ENCODE assay signal across 11 cellular contexts in genomic region chr2:190477563-190478454, GRCh38. TPM values are rescaled to one million over a fixed set of nuclear protein-coding genes. Genes with fewer than 3 reads are reported as not detected.
A peak's percentile ranks its signal among the peaks of the same experiment; 100 is the strongest.
DNase-seq lines count a peak whose midpoint lies in the region; ATAC-seq, FAIRE-seq and TF ChIP-seq lines count a peak whose summit lies in the region.
"Had no signal": no experiment of that assay in that cellular context is flagged by ENCODE, and none has a peak within 500 bp of the region (broad histone marks: within the 10 kb centered on the region; RNA-seq: fewer than 3 reads in every experiment).

No MANE protein-coding gene starts in this region.

- H3K9me3 ChIP-seq in heart left ventricle: no peaks in the 10 kb centered on the region
- no peaks in the 10 kb centered on the region for H3K9me3 ChIP-seq in pancreas

- H3K9me3 Mint-ChIP-seq in activated CD4-positive, alpha-beta memory T cell treated with anti-CD3 and anti-CD28 coated beads for 36 hours: peaks cover 8% of the 10 kb centered on the region
- H3K9me3 Mint-ChIP-seq in activated CD8-positive, alpha-beta memory T cell treated with anti-CD3 and anti-CD28 coated beads, Interleukin-2, amount 10 ng/mL, durations not matched to agents 7 days and 5 days (ENCODE audit: low read depth): peaks cover 2% of the 10 kb centered on the region
- peaks cover 6% of the 10 kb centered on the region for H3K9me3 Mint-ChIP-seq in activated CD4-positive, alpha-beta memory T cell treated with anti-CD3 and anti-CD28 coated beads, Interleukin-2, amount 10 ng/mL, durations not matched to agents 7 days and 5 days

- H3K4me1 ChIP-seq in heart left ventricle (peaks cover 0 to 32% (median 9%) of the 10 kb centered on the region in 12 donors), pancreas (peaks cover 0 to 12% (median 9%) of the 10 kb centered on the region in 3 donors)

- H3K4me3 Mint-ChIP-seq in activated CD4-positive, alpha-beta memory T cell treated with anti-CD3 and anti-CD28 coated beads for 36 hours: no peak overlapping the region
- no peak overlapping the region for H3K4me3 Mint-ChIP-seq in activated CD8-positive, alpha-beta memory T cell treated with anti-CD3 and anti-CD28 coated beads, Interleukin-2, amount 10 ng/mL, durations not matched to agents 7 days and 5 days
- no peak overlapping the region for H3K4me3 Mint-ChIP-seq in activated CD4-positive, alpha-beta memory T cell treated with anti-CD3 and anti-CD28 coated beads, Interleukin-2, amount 10 ng/mL, durations not matched to agents 7 days and 5 days

- DNase-seq in DMS79 treated with DMSO at 0.1 percent for 48 hours (lab: John Stamatoyannopoulos, UW) (peak; percentile 89), SHP77 (lab: John Stamatoyannopoulos, UW) (peak; percentile 50 to 54), heart left ventricle (no peak), pancreas (no peak)
- DNase-seq in activated CD4-positive, alpha-beta memory T cell treated with anti-CD3 and anti-CD28 coated beads for 36 hours: no peak
- no peak for DNase-seq in activated CD8-positive, alpha-beta memory T cell treated with anti-CD3 and anti-CD28 coated beads, Interleukin-2, amount 10 ng/mL, durations not matched to agents 7 days and 5 days
- no peak for DNase-seq in activated CD4-positive, alpha-beta memory T cell treated with anti-CD3 and anti-CD28 coated beads, Interleukin-2, amount 10 ng/mL, durations not matched to agents 7 days and 5 days
- DNase-seq: NCI-H2171, WERI-Rb-1 had no signal

- H3K36me3 ChIP-seq in heart left ventricle (no peaks in the 10 kb centered on the region), pancreas (no peaks in the 10 kb centered on the region)
- H3K36me3 ChIP-seq: WERI-Rb-1 had no signal

- ATAC-seq in heart left ventricle: peak; percentile 73 to 78 (median 74)
- ATAC-seq in pancreas: peak; percentile 61 to 94 (median 87)
- ATAC-seq in activated CD8-positive, alpha-beta memory T cell treated with anti-CD3 and anti-CD28 coated beads, Interleukin-2, amount 10 ng/mL, durations not matched to agents 7 days and 5 days: no peak
- ATAC-seq in GM19455 (IDR thresholded peaks at IDR 0.05; ENCODE audit: unreplicated experiment): no peak

- H3K4me1 Mint-ChIP-seq in activated CD4-positive, alpha-beta memory T cell treated with anti-CD3 and anti-CD28 coated beads for 36 hours (ENCODE audit: low read depth): no peaks in the 10 kb centered on the region
- H3K4me1 Mint-ChIP-seq in activated CD8-positive, alpha-beta memory T cell treated with anti-CD3 and anti-CD28 coated beads, Interleukin-2, amount 10 ng/mL, durations not matched to agents 7 days and 5 days: no peaks in the 10 kb centered on the region
- H3K4me1 Mint-ChIP-seq in activated CD4-positive, alpha-beta memory T cell treated with anti-CD3 and anti-CD28 coated beads, Interleukin-2, amount 10 ng/mL, durations not matched to agents 7 days and 5 days: no peaks in the 10 kb centered on the region

- TF ChIP-seq CTCF in heart left ventricle (IDR thresholded peaks at IDR 0.05) (no peak), pancreas (IDR thresholded peaks at IDR 0.05) (no peak)

- H3K36me3 Mint-ChIP-seq in activated CD4-positive, alpha-beta memory T cell treated with anti-CD3 and anti-CD28 coated beads for 36 hours: peaks cover 19% of the 10 kb centered on the region
- H3K36me3 Mint-ChIP-seq in activated CD8-positive, alpha-beta memory T cell treated with anti-CD3 and anti-CD28 coated beads, Interleukin-2, amount 10 ng/mL, durations not matched to agents 7 days and 5 days: peaks cover 19% of the 10 kb centered on the region
- peaks cover 14% of the 10 kb centered on the region for H3K36me3 Mint-ChIP-seq in activated CD4-positive, alpha-beta memory T cell treated with anti-CD3 and anti-CD28 coated beads, Interleukin-2, amount 10 ng/mL, durations not matched to agents 7 days and 5 days (ENCODE audit: low read depth)

- WGBS in heart left ventricle, 4 donors: 50 to 58% (median 52%) methylated on average over 4 of the region's 4 CpGs
- 31 to 32% methylated on average over 4 of the region's 4 CpGs for WGBS in pancreas, 2 donors

- H3K4me3 ChIP-seq in heart left ventricle (peak overlapping the region in 2 of 12 donors; percentile 7 to 25), pancreas (no peak overlapping the region)

- CTCF ChIA-PET in activated CD4-positive, alpha-beta memory T cell treated with anti-CD3 and anti-CD28 coated beads for 36 hours (lab: Charles Lee): interaction anchor here (0.7 kb wide), 1 partner anchor 9 kb away, joined by 3 read pairs; no protein-coding TSS in a partner anchor
- CTCF ChIA-PET in activated CD8-positive, alpha-beta memory T cell treated with anti-CD3 and anti-CD28 coated beads, Interleukin-2, amount 10 ng/mL, durations not matched to agents 7 days and 5 days (lab: Charles Lee): no interaction called here
- CTCF ChIA-PET in activated CD4-positive, alpha-beta memory T cell treated with anti-CD3 and anti-CD28 coated beads, Interleukin-2, amount 10 ng/mL, durations not matched to agents 7 days and 5 days (lab: Charles Lee): interaction anchor here (1.0 kb wide), 1 partner anchor 25 kb away, joined by 3 read pairs; no protein-coding TSS in a partner anchor

- POLR2A ChIA-PET in activated CD4-positive, alpha-beta memory T cell treated with anti-CD3 and anti-CD28 coated beads for 36 hours (lab: Charles Lee): interaction anchor here (1.7 kb wide), 1 partner anchor 111 kb away, joined by 3 read pairs; no protein-coding TSS in a partner anchor
- POLR2A ChIA-PET in activated CD4-positive, alpha-beta memory T cell treated with anti-CD3 and anti-CD28 coated beads, Interleukin-2, amount 10 ng/mL, durations not matched to agents 7 days and 5 days (lab: Charles Lee): no interaction called here

- peak; percentile 93 for FAIRE-seq in pancreas (lab: Jason Lieb, UNC)
- FAIRE-seq: bronchial epithelial cell had no signal

- no peaks in the 10 kb centered on the region for H3K27me3 Mint-ChIP-seq in activated CD4-positive, alpha-beta memory T cell treated with anti-CD3 and anti-CD28 coated beads for 36 hours
- no peaks in the 10 kb centered on the region for H3K27me3 Mint-ChIP-seq in activated CD8-positive, alpha-beta memory T cell treated with anti-CD3 and anti-CD28 coated beads, Interleukin-2, amount 10 ng/mL, durations not matched to agents 7 days and 5 days
- H3K27me3 Mint-ChIP-seq in activated CD4-positive, alpha-beta memory T cell treated with anti-CD3 and anti-CD28 coated beads, Interleukin-2, amount 10 ng/mL, durations not matched to agents 7 days and 5 days: no peaks in the 10 kb centered on the region

- H3K27me3 ChIP-seq in heart left ventricle: no peaks in the 10 kb centered on the region
- H3K27me3 ChIP-seq in pancreas: no peaks in the 10 kb centered on the region

- H3K27ac Mint-ChIP-seq in activated CD4-positive, alpha-beta memory T cell treated with anti-CD3 and anti-CD28 coated beads for 36 hours: no peak overlapping the region
- no peak overlapping the region for H3K27ac Mint-ChIP-seq in activated CD8-positive, alpha-beta memory T cell treated with anti-CD3 and anti-CD28 coated beads, Interleukin-2, amount 10 ng/mL, durations not matched to agents 7 days and 5 days
- no peak overlapping the region for H3K27ac Mint-ChIP-seq in activated CD4-positive, alpha-beta memory T cell treated with anti-CD3 and anti-CD28 coated beads, Interleukin-2, amount 10 ng/mL, durations not matched to agents 7 days and 5 days

- intact Hi-C loops in heart left ventricle (cut with DNase I): no loop called here
- intact Hi-C loops in pancreas (cut with DNase I): no loop called here
- intact Hi-C loops in activated CD4-positive, alpha-beta memory T cell treated with anti-CD3 and anti-CD28 coated beads for 36 hours (cut with micrococcal nuclease): no loop called here

- H3K27ac ChIP-seq in heart left ventricle (peak overlapping the region in 10 of 12 donors; percentile 4 to 79 (median 53)), pancreas (peak overlapping the region in 3 of 4 donors; percentile 17 to 68 (median 60))
- H3K27ac ChIP-seq: WERI-Rb-1 had no signal

- TF ChIP-seq POLR2A in heart left ventricle (IDR thresholded peaks at IDR 0.05): no peak

RNA-seq across cellular contexts. Expression of gene NEMP2, which starts 56.7 kb away (rescaled TPM):
- total RNA-seq in heart left ventricle: 1 to 10 TPM in 8 of 9 donors, under 1 TPM in 1; 0.63 to 4.6 (median 2.4) TPM
- polyA plus RNA-seq in heart left ventricle: under 1 TPM; 0.42 to 0.73 TPM
- total RNA-seq in pancreas: 1 to 10 TPM in 5 of 6 donors, under 1 TPM in 1; 0.51 to 3.1 (median 1.9) TPM
- polyA plus RNA-seq in pancreas: under 1 TPM; 0.42 to 0.80 TPM
- total RNA-seq in activated CD4-positive, alpha-beta memory T cell treated with anti-CD3 and anti-CD28 coated beads for 36 hours: 10 to 100 TPM; 28.8 to 30.0 TPM
- total RNA-seq in activated CD8-positive, alpha-beta memory T cell treated with anti-CD3 and anti-CD28 coated beads, Interleukin-2, amount 10 ng/mL, durations not matched to agents 7 days and 5 days: 10 to 100 TPM; 12.9 to 17.4 TPM
- 10 to 100 TPM; 18.9 to 19.1 TPM for total RNA-seq in activated CD4-positive, alpha-beta memory T cell treated with anti-CD3 and anti-CD28 coated beads, Interleukin-2, amount 10 ng/mL, durations not matched to agents 7 days and 5 days

Comparison
In these comparisons a context has a peak if more than half of its experiments do, and no peak if none do; other contexts are left out.
1. DNase-seq: peak in DMS79 treated with DMSO at 0.1 percent for 48 hours (single experiment) and SHP77 (2 of 2); none in heart left ventricle (0 of 5), pancreas (0 of 6), activated CD4-positive, alpha-beta memory T cell treated with anti-CD3 and anti-CD28 coated beads for 36 hours (single experiment), activated CD8-positive, alpha-beta memory T cell treated with anti-CD3 and anti-CD28 coated beads, Interleukin-2, amount 10 ng/mL, durations not matched to agents 7 days and 5 days (single experiment) and activated CD4-positive, alpha-beta memory T cell treated with anti-CD3 and anti-CD28 coated beads, Interleukin-2, amount 10 ng/mL, durations not matched to agents 7 days and 5 days (single experiment).
2. ATAC-seq: peak in heart left ventricle (4 of 4) and pancreas (4 of 4); none in activated CD8-positive, alpha-beta memory T cell treated with anti-CD3 and anti-CD28 coated beads, Interleukin-2, amount 10 ng/mL, durations not matched to agents 7 days and 5 days (single experiment) and GM19455 (single experiment).